In the genomic region with DNA sequence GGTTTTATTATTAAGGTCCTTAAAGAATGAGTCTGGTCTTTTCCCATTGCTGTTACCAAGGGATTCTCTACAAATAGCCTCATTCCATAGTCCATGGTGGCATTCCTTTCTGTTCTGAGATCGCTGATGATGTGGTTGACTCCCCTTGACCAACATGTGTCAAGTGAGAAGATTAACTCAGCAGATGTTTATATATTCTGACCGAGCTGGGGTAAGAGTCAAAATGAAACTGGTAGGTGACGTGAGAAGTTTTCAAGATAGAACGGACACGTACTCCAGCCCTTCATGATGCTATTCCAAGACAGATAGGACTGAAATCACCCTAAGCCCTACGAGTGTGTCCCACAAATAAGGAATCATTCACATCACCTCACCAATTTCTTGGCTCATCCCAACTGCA, we compare ENCODE assay signal across 12 cellular contexts.
DNase-seq lines count a peak whose midpoint lies in the region; ATAC-seq, FAIRE-seq and TF ChIP-seq lines count a peak whose summit lies in the region.
"Had no signal": no experiment of that assay in that cellular context is flagged by ENCODE, and none has a peak within 500 bp of the region (broad histone marks: within the 10 kb centered on the region; RNA-seq: fewer than 3 reads in every experiment).

No MANE protein-coding gene starts in this region.

- RAD21 ChIA-PET in GM12878 (lab: Charles Lee; ENCODE audit: unreplicated experiment), result interaction anchor here (1.0 kb wide), 1 partner anchor 89 kb away, joined by 3 read pairs; no protein-coding TSS in a partner anchor

- ATAC-seq in GM18870 (IDR thresholded peaks at IDR 0.05; ENCODE audit: unreplicated experiment) (peak; percentile 98), GM21526 (IDR thresholded peaks at IDR 0.05; ENCODE audit: low FRiP score, unreplicated experiment) (peak; percentile 99), HG03064 (IDR thresholded peaks at IDR 0.05; ENCODE audit: low read depth, unreplicated experiment) (peak; percentile 94), GM12878 (peak; percentile 92)
- ATAC-seq: activated CD4-positive, alpha-beta T cell treated with anti-CD3 and anti-CD28 coated beads for 36 hours had no signal

- H3K9me3 ChIP-seq in GM12878 (replicated peaks; ENCODE audit: control insufficient read depth, insufficient read depth, low read length) (no peaks in the 10 kb centered on the region), trophoblast cell (ENCODE audit: insufficient read depth, low read depth, low read length) (no peaks in the 10 kb centered on the region)
- H3K9me3 ChIP-seq: heart right ventricle had no signal

- no peak for TF ChIP-seq RAD21 in GM12878 (IDR thresholded peaks at IDR 0.05; ENCODE audit: insufficient read depth, low read depth, low read length)

- no peak overlapping the region for H4K91ac ChIP-seq in trophoblast cell (ENCODE audit: low read depth, low read length)

- intact Hi-C loops in GM12878 (cut with micrococcal nuclease; ENCODE audit: unreplicated experiment), result no loop called here

- H4K8ac ChIP-seq in trophoblast cell (ENCODE audit: low read depth, low read length), result no peak overlapping the region

- H3K36me3 Mint-ChIP-seq in glutamatergic neuron (ENCODE audit: unreplicated experiment), result no peaks in the 10 kb centered on the region
- H3K36me3 Mint-ChIP-seq: activated naive CD8-positive, alpha-beta T cell had no signal

- no peak overlapping the region for H3K9ac ChIP-seq in GM12878 (ENCODE audit: control insufficient read depth, insufficient read depth, low read length)
- H3K9ac ChIP-seq in trophoblast cell (ENCODE audit: low read length), result no peak overlapping the region
- H3K9ac ChIP-seq: GM23248 had no signal

- H3K27ac Mint-ChIP-seq in glutamatergic neuron (ENCODE audit: unreplicated experiment), result no peak overlapping the region
- H3K27ac Mint-ChIP-seq: activated CD4-positive, alpha-beta T cell treated with anti-CD3 and anti-CD28 coated beads for 36 hours; activated naive CD8-positive, alpha-beta T cell had no signal

- no peak overlapping the region for H2AK5ac ChIP-seq in trophoblast cell (ENCODE audit: low read length)

- no TSS peak for BruUV-seq in GM12878 (replicated peaks; lab: Mats Ljungman, UMichigan)

- 2% methylated on average over 6 of the region's 6 CpGs for WGBS in GM12878 (ENCODE audit: insufficient coverage, insufficient replicate concordance, low lambda C conversion rate, missing lambda C conversion rate)
- WGBS in trophoblast cell (ENCODE audit: extremely low coverage, insufficient coverage, insufficient read length), result no CpG with 5 or more reads among the region's 6 CpGs

- in situ Hi-C loops in GM12878 (cut with MboI), result no loop called here

- peaks cover 2% of the 10 kb centered on the region for H3K4me1 Mint-ChIP-seq in glutamatergic neuron (ENCODE audit: low read depth, unreplicated experiment)

- no peak overlapping the region for H2BK12ac ChIP-seq in trophoblast cell (ENCODE audit: low read length)

- H3K4ac ChIP-seq in trophoblast cell (ENCODE audit: low read depth, low read length), result no peak overlapping the region

- peaks cover 0 to under 1% of the 10 kb centered on the region in 2 experiments; a peak in 2 of 4 replicates for H3K27me3 ChIP-seq in GM12878 (replicated peaks in 1 of 2; ENCODE audit: control insufficient read depth in 2 of 2, insufficient read depth in 2 of 2, low read length in 1 of 2)
- no peaks in the 10 kb centered on the region for H3K27me3 ChIP-seq in trophoblast cell (ENCODE audit: insufficient read depth, low read length)
- H3K27me3 ChIP-seq: heart right ventricle had no signal

- DNase-seq in GM12878 (ENCODE audit: low read depth, low spot score) (peak; percentile 66), glutamatergic neuron (no peak), NCI-H1417 treated with DMSO at 0.1 percent for 48 hours (lab: John Stamatoyannopoulos, UW) (no peak), trophoblast cell (no peak)
- DNase-seq: activated CD4-positive, alpha-beta T cell treated with anti-CD3 and anti-CD28 coated beads for 36 hours; Calu3; GM23248; heart right ventricle had no signal

- no peaks in the 10 kb centered on the region for H3K36me3 ChIP-seq in GM12878 (ENCODE audit: control insufficient read depth in 2 of 2, insufficient read depth in 2 of 2, low read length in 1 of 2)
- no peaks in the 10 kb centered on the region for H3K36me3 ChIP-seq in trophoblast cell (ENCODE audit: control insufficient read depth in 1 of 2, insufficient read depth in 2 of 2, low read length in 2 of 2)
- H3K36me3 ChIP-seq: heart right ventricle had no signal

- TF ChIP-seq EP300 in GM12878 (IDR thresholded peaks at IDR 0.05; ENCODE audit: borderline replicate concordance in 1 of 2, control insufficient read depth in 1 of 2, low read depth in 2 of 2, low read length in 2 of 2), result peak; percentile 48 to 70; a peak in 2 of 4 replicates

- H3K14ac ChIP-seq in trophoblast cell (ENCODE audit: low read length), result no peak overlapping the region

- POLR2A ChIA-PET in GM12878 (lab: Charles Lee), result interaction anchor here (0.9 kb wide), 1 partner anchor 14 kb away, joined by 3 read pairs; no protein-coding TSS in a partner anchor

- FAIRE-seq in GM12878 (lab: Jason Lieb, UNC), result no peak

- H3K4me3 ChIP-seq in GM12878, result no peak overlapping the region
- no peak overlapping the region for H3K4me3 ChIP-seq in trophoblast cell (ENCODE audit: low read depth, low read length)
- H3K4me3 ChIP-seq: GM23248, heart right ventricle had no signal

- CTCF ChIA-PET in GM12878 (lab: Yijun Ruan, JAX), result interaction anchor here (0.9 to 1.5 kb wide), 3 partner anchors 8 to 85 kb away, joined by 3 to 4 read pairs (median 3); no protein-coding TSS in a partner anchor

- no peak overlapping the region for H3K23ac ChIP-seq in trophoblast cell (ENCODE audit: low read length)

- H2BK5ac ChIP-seq in trophoblast cell (ENCODE audit: low read depth, low read length, poor library complexity), result no peak overlapping the region

- no peak overlapping the region for H3K4me3 Mint-ChIP-seq in glutamatergic neuron (ENCODE audit: unreplicated experiment)
- H3K4me3 Mint-ChIP-seq: activated CD4-positive, alpha-beta T cell treated with anti-CD3 and anti-CD28 coated beads for 36 hours; activated naive CD8-positive, alpha-beta T cell had no signal

- H2BK120ac ChIP-seq in trophoblast cell (ENCODE audit: insufficient read depth, low read length, poor library complexity), result no peak overlapping the region

- H2AFZ ChIP-seq in GM12878 (ENCODE audit: control insufficient read depth, low read depth, low read length), result no peak overlapping the region
- no peak overlapping the region for H2AFZ ChIP-seq in trophoblast cell (ENCODE audit: insufficient read depth, low read length, poor library complexity)
- H2AFZ ChIP-seq: GM23248 had no signal

- H3K27ac ChIP-seq in GM12878 (ENCODE audit: control insufficient read depth, insufficient read depth), result no peak overlapping the region
- no peak overlapping the region for H3K27ac ChIP-seq in trophoblast cell (ENCODE audit: low read depth, low read length)
- H3K27ac ChIP-seq: GM23248 had no signal

- H3K9me3 Mint-ChIP-seq in glutamatergic neuron (ENCODE audit: unreplicated experiment), result no peaks in the 10 kb centered on the region

- SMC1A ChIA-PET in GM12878 (lab: Charles Lee; ENCODE audit: uncharacterized antibody, unreplicated experiment), result interaction anchor here (1.1 to 2.7 kb wide), 4 partner anchors 11 to 62 kb away, joined by 3 to 9 read pairs (median 4); no protein-coding TSS in a partner anchor

- no peak for TF ChIP-seq POLR2A in GM12878 (IDR thresholded peaks at IDR 0.05; ENCODE audit: low read depth, low read length)

- H3K4me1 ChIP-seq in GM12878 (ENCODE audit: control insufficient read depth, insufficient read depth, low read length) (peaks cover 14% of the 10 kb centered on the region), trophoblast cell (ENCODE audit: control insufficient read depth in 1 of 2, insufficient read depth in 2 of 2, low read length in 2 of 2) (no peaks in the 10 kb centered on the region)

- H3K79me2 ChIP-seq in GM12878 (ENCODE audit: control insufficient read depth, insufficient read depth, low read length), result no peaks in the 10 kb centered on the region
- H3K79me2 ChIP-seq in trophoblast cell (ENCODE audit: control insufficient read depth, insufficient read depth, low read length, poor library complexity), result no peaks in the 10 kb centered on the region

- no peaks in the 10 kb centered on the region for H3K79me1 ChIP-seq in trophoblast cell (ENCODE audit: low read length)

- no peak overlapping the region for H4K12ac ChIP-seq in trophoblast cell (ENCODE audit: low read depth, low read length)

- H4K20me1 ChIP-seq in GM12878 (ENCODE audit: control insufficient read depth, insufficient read depth), result no peaks in the 10 kb centered on the region

- H3K18ac ChIP-seq in trophoblast cell (ENCODE audit: low read length), result no peak overlapping the region

- H3K4me2 ChIP-seq in GM12878 (ENCODE audit: control insufficient read depth, insufficient read depth) (peak overlapping the region; percentile 57), trophoblast cell (ENCODE audit: low read length) (no peak overlapping the region)

- H3K27me3 Mint-ChIP-seq in glutamatergic neuron (ENCODE audit: unreplicated experiment), result no peaks in the 10 kb centered on the region
- H3K27me3 Mint-ChIP-seq: activated naive CD8-positive, alpha-beta T cell had no signal

- TF ChIP-seq CTCF in GM12878 (IDR thresholded peaks at IDR 0.05 in 2 of 3, conservative IDR thresholded peaks at IDR 0.05 in 1 of 3; ENCODE audit: control insufficient read depth in 2 of 3, extremely low read depth in 1 of 3, insufficient read depth in 1 of 3, low read depth in 3 of 3, low read length in 3 of 3) (no peak), glutamatergic neuron (IDR thresholded peaks at IDR 0.05; ENCODE audit: partially characterized antibody, unreplicated experiment) (no peak)

TF ChIP-seq in GM12878, 131 proteins besides CTCF, POLR2A, EP300 and RAD21 (continues in another document):
- peak; percentile 49; the same call in 1 of the 2 replicates for TF ChIP-seq CBFB (IDR thresholded peaks at IDR 0.05; ENCODE audit: low read depth)
- TF ChIP-seq PAX5 (IDR thresholded peaks at IDR 0.05; ENCODE audit: borderline replicate concordance, low read depth, low read length), result no peak
- no peak for TF ChIP-seq ZNF217 (IDR thresholded peaks at IDR 0.05)
- no peak for TF ChIP-seq RB1 (IDR thresholded peaks at IDR 0.05; ENCODE audit: borderline replicate concordance)
